ENCODE assay signal across 9 cellular contexts in genomic region chr9:34991833-34992375, GRCh38. TPM values are rescaled to one million over a fixed set of nuclear protein-coding genes. Genes with fewer than 3 reads are reported as not detected.
A peak's percentile ranks its signal among the peaks of the same experiment; 100 is the strongest.
DNase-seq lines count a peak whose midpoint lies in the region; ATAC-seq and TF ChIP-seq lines count a peak whose summit lies in the region.
"Had no signal": no experiment of that assay in that cellular context is flagged by ENCODE, and none has a peak within 500 bp of the region (broad histone marks: within the 10 kb centered on the region; RNA-seq: fewer than 3 reads in every experiment).

No MANE protein-coding gene starts in this region.

- H3K9me3 ChIP-seq in OCI-LY3 (ENCODE audit: insufficient read depth, low read length), result no peaks in the 10 kb centered on the region
- H3K9me3 ChIP-seq in endodermal cell (ENCODE audit: control insufficient read depth, low read length), result no peaks in the 10 kb centered on the region
- no peaks in the 10 kb centered on the region for H3K9me3 ChIP-seq in neural progenitor cell (ENCODE audit: low read depth)
- no peaks in the 10 kb centered on the region for H3K9me3 ChIP-seq in effector memory CD4-positive, alpha-beta T cell (ENCODE audit: control insufficient read depth, low read length)
- H3K9me3 ChIP-seq in MM.1S (replicated peaks; ENCODE audit: insufficient read depth, low read length), result no peaks in the 10 kb centered on the region

- H3K4me2 ChIP-seq in OCI-LY3 (ENCODE audit: low read length), result peak overlapping the region; percentile 94
- H3K4me2 ChIP-seq in neural progenitor cell, result peak overlapping the region; percentile 47
- H3K4me2 ChIP-seq in MM.1S (ENCODE audit: low read depth, low read length), result no peak overlapping the region

- H3K36me3 Mint-ChIP-seq in endodermal cell (ENCODE audit: low read depth), result peaks cover 18% of the 10 kb centered on the region
- peaks cover 19% of the 10 kb centered on the region for H3K36me3 Mint-ChIP-seq in neural progenitor cell

- peak overlapping the region; percentile 82; the same call in 1 of the 2 replicates for H3K9ac ChIP-seq in OCI-LY3 (ENCODE audit: low read length)
- H3K9ac ChIP-seq in endodermal cell (ENCODE audit: extremely low read depth, low read length, poor library complexity, severe bottlenecking), result no peak overlapping the region
- no peak overlapping the region for H3K9ac ChIP-seq in neural progenitor cell
- no peak overlapping the region for H3K9ac ChIP-seq in MM.1S (ENCODE audit: low read length)

- peak overlapping the region; percentile 55 for H3K27ac Mint-ChIP-seq in endodermal cell
- H3K27ac Mint-ChIP-seq in neural progenitor cell, result peak overlapping the region; percentile 66

- H3K36me3 ChIP-seq in OCI-LY3 (replicated peaks; ENCODE audit: low read depth, low read length) (peaks cover 21% of the 10 kb centered on the region), endodermal cell (ENCODE audit: control insufficient read depth, insufficient read depth, low read length) (peaks cover 34% of the 10 kb centered on the region), neural progenitor cell (no peaks in the 10 kb centered on the region), MM.1S (replicated peaks; ENCODE audit: insufficient read depth, low read length) (no peaks in the 10 kb centered on the region)
- H3K36me3 ChIP-seq in effector memory CD4-positive, alpha-beta T cell (ENCODE audit: control insufficient read depth, insufficient read depth, low read length), result no peaks in the 10 kb centered on the region

- WGBS in endodermal cell (ENCODE audit: insufficient coverage in 1 of 2, insufficient read length in 1 of 2), 2 experiments, result 40 to 72% methylated on average over 1 to 7 of the region's 7 CpGs

- H3K27me3 Mint-ChIP-seq in endodermal cell (ENCODE audit: insufficient read depth) (peaks cover 2% of the 10 kb centered on the region), neural progenitor cell (ENCODE audit: insufficient read depth, low read depth) (peaks cover 7% of the 10 kb centered on the region)

- H3K9me3 Mint-ChIP-seq in endodermal cell (no peaks in the 10 kb centered on the region), neural progenitor cell (no peaks in the 10 kb centered on the region)

- H3K27me3 ChIP-seq in OCI-LY3 (ENCODE audit: low read depth, low read length) (no peaks in the 10 kb centered on the region), endodermal cell (ENCODE audit: control insufficient read depth, insufficient read depth, low read length, poor library complexity, severe bottlenecking) (no peaks in the 10 kb centered on the region), neural progenitor cell (no peaks in the 10 kb centered on the region), MM.1S (replicated peaks; ENCODE audit: insufficient read depth, low read length) (0 out of 2 replicates have a peak, but pooled peaks cover 4% of the 10 kb centered on the region)
- H3K27me3 ChIP-seq in effector memory CD4-positive, alpha-beta T cell (replicated peaks; ENCODE audit: control insufficient read depth, insufficient read depth, low read length, poor library complexity, severe bottlenecking), result no peaks in the 10 kb centered on the region

- no peak overlapping the region for H2AFZ ChIP-seq in OCI-LY3 (ENCODE audit: low read depth, low read length)
- no peak overlapping the region for H2AFZ ChIP-seq in neural progenitor cell (replicated peaks)
- H2AFZ ChIP-seq in MM.1S (ENCODE audit: low read length), result no peak overlapping the region

- peak overlapping the region; percentile 51 for H3K4me3 ChIP-seq in OCI-LY3 (ENCODE audit: low read length)
- peak overlapping the region; percentile 48 for H3K4me3 ChIP-seq in endodermal cell (ENCODE audit: low read length)
- H3K4me3 ChIP-seq in neural progenitor cell, result no peak overlapping the region
- no peak overlapping the region for H3K4me3 ChIP-seq in effector memory CD4-positive, alpha-beta T cell (ENCODE audit: insufficient read depth, low read depth, low read length, poor library complexity, severe bottlenecking)
- H3K4me3 ChIP-seq in MM.1S (ENCODE audit: low read length), result no peak overlapping the region

- H3K4me1 ChIP-seq in OCI-LY3 (ENCODE audit: low read length), result peaks cover 72% of the 10 kb centered on the region
- H3K4me1 ChIP-seq in endodermal cell (ENCODE audit: control insufficient read depth, insufficient read depth, low read length), result peaks cover 27% of the 10 kb centered on the region
- peaks cover 20% of the 10 kb centered on the region for H3K4me1 ChIP-seq in neural progenitor cell
- H3K4me1 ChIP-seq in effector memory CD4-positive, alpha-beta T cell (ENCODE audit: control insufficient read depth, insufficient read depth, low read length, poor library complexity, severe bottlenecking), result peaks cover 26% of the 10 kb centered on the region
- H3K4me1 ChIP-seq in MM.1S (ENCODE audit: low read length), result no peaks in the 10 kb centered on the region

- H3K4me1 Mint-ChIP-seq in endodermal cell (peaks cover 52% of the 10 kb centered on the region), neural progenitor cell (peaks cover 50% of the 10 kb centered on the region)

- DNase-seq in ELR (ENCODE audit: low read depth) (peak; percentile 56), endodermal cell (peak; percentile 83), neural progenitor cell (ENCODE audit: low spot score) (peak; percentile 38), MM.1S (no peak)
- no peak for DNase-seq in effector memory CD4-positive, alpha-beta T cell

- H3K79me2 ChIP-seq in OCI-LY3 (ENCODE audit: low read length) (peaks cover 16% of the 10 kb centered on the region), neural progenitor cell (ENCODE audit: low read depth) (no peaks in the 10 kb centered on the region), MM.1S (ENCODE audit: low read length) (no peaks in the 10 kb centered on the region)

- peaks cover 21% of the 10 kb centered on the region for H3F3A ChIP-seq in neural progenitor cell (ENCODE audit: low read depth)
- peaks cover 9% of the 10 kb centered on the region; the same call in 1 of the 2 replicates for H3F3A ChIP-seq in MM.1S (ENCODE audit: insufficient read depth, low read length)

- H4K20me1 ChIP-seq in OCI-LY3 (ENCODE audit: insufficient read depth, low read length), result no peaks in the 10 kb centered on the region
- H4K20me1 ChIP-seq in neural progenitor cell (ENCODE audit: low read depth), result no peaks in the 10 kb centered on the region
- no peaks in the 10 kb centered on the region for H4K20me1 ChIP-seq in MM.1S (ENCODE audit: insufficient read depth, low read length)

- no peaks in the 10 kb centered on the region for H3K9me2 ChIP-seq in MM.1S (replicated peaks; ENCODE audit: insufficient read depth, low read length)

- no peak for ATAC-seq in HG03196 (IDR thresholded peaks at IDR 0.05; ENCODE audit: unreplicated experiment)
- no peak for ATAC-seq in GM18867 (IDR thresholded peaks at IDR 0.05; ENCODE audit: unreplicated experiment)

- peak overlapping the region; percentile 23 for H3K4me3 Mint-ChIP-seq in endodermal cell
- peak overlapping the region; percentile 53 for H3K4me3 Mint-ChIP-seq in neural progenitor cell

- peak overlapping the region; percentile 97 for H3K27ac ChIP-seq in OCI-LY3 (ENCODE audit: low read length)
- H3K27ac ChIP-seq in endodermal cell (ENCODE audit: low read depth, low read length), result no peak overlapping the region
- no peak overlapping the region for H3K27ac ChIP-seq in neural progenitor cell
- no peak overlapping the region for H3K27ac ChIP-seq in effector memory CD4-positive, alpha-beta T cell (ENCODE audit: insufficient read depth, low read length, poor library complexity, severe bottlenecking)
- H3K27ac ChIP-seq in MM.1S (ENCODE audit: low read length), result no peak overlapping the region
- H3K27ac ChIP-seq: HL-60 had no signal

- TF ChIP-seq CTCF in OCI-LY3 (IDR thresholded peaks at IDR 0.05; ENCODE audit: low read depth, low read length), result peak; percentile 26; the same call in 1 of the 2 replicates
- peak; percentile 59 for TF ChIP-seq CTCF in endodermal cell (conservative IDR thresholded peaks at IDR 0.05)
- TF ChIP-seq CTCF in neural progenitor cell (IDR thresholded peaks at IDR 0.05), result peak; percentile 18
- no peak for TF ChIP-seq CTCF in MM.1S (IDR thresholded peaks at IDR 0.05; ENCODE audit: low read length)

RNA-seq across cellular contexts. Expression of gene DNAJB5, which starts 2.4 kb away (rescaled TPM):
- total RNA-seq in endodermal cell, result 10 to 100 TPM; 19.8 to 40.1 TPM
- 48.8 TPM for polyA plus RNA-seq in endodermal cell (2013, experiment 1 of 2)
- polyA plus RNA-seq in endodermal cell (2013, experiment 2 of 2), result 49.6 TPM
- total RNA-seq in neural progenitor cell (ENCODE audit: low replicate concordance), result 17.4 and 26.9 TPM in 2 replicates

RNA-seq across cellular contexts. Expression of gene PHF24, which starts 33.8 kb away (rescaled TPM):
- total RNA-seq in endodermal cell (1 to 10 TPM; 1.9 to 2.7 TPM), neural progenitor cell (ENCODE audit: low replicate concordance) (0.71 and 1.8 TPM in 2 replicates)
- 1.0 TPM for polyA plus RNA-seq in endodermal cell (2013, experiment 1 of 2)
- polyA plus RNA-seq in endodermal cell (2013, experiment 2 of 2), result 0.66 TPM

Comparison
In these comparisons a context has a peak if more than half of its experiments do, and no peak if none do; other contexts are left out.
1. DNase-seq: peak in ELR (single experiment), endodermal cell (single experiment) and neural progenitor cell (single experiment); none in effector memory CD4-positive, alpha-beta T cell (0 of 3) and MM.1S (single experiment).
2. H3K4me3 ChIP-seq: peak in OCI-LY3 (single experiment) and endodermal cell (single experiment); none in neural progenitor cell (single experiment), effector memory CD4-positive, alpha-beta T cell (single experiment) and MM.1S (single experiment).